Comparison of ENCODE assay signal across 1 cellular context in genomic region chr9:128607642-128608350, GRCh38.
TF ChIP-seq lines count a peak whose summit lies in the region.

No MANE protein-coding gene starts in this region.

TF ChIP-seq in endothelial cell of umbilical vein, 7 proteins besides CTCF, POLR2A, EP300 and RAD21 (continued from another document):
- TF ChIP-seq, protein P1, sequence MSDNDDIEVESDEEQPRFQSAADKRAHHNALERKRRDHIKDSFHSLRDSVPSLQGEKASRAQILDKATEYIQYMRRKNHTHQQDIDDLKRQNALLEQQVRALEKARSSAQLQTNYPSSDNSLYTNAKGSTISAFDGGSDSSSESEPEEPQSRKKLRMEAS (IDR thresholded peaks at IDR 0.05; ENCODE audit: insufficient read depth, insufficient read length), result no peak
- no peak for TF ChIP-seq GATA2 (IDR thresholded peaks at IDR 0.05; ENCODE audit: insufficient read depth, insufficient read length, low read depth, low read length)
- TF ChIP-seq POLR2AphosphoS5 (IDR thresholded peaks at IDR 0.05; ENCODE audit: insufficient read depth, low read depth, low read length), result no peak
- no peak for TF ChIP-seq JUN (IDR thresholded peaks at IDR 0.05; ENCODE audit: borderline replicate concordance, insufficient read depth, insufficient read length, low read depth)
- TF ChIP-seq EZH2 (IDR thresholded peaks at IDR 0.05; ENCODE audit: borderline replicate concordance, low read depth, low read length, severe bottlenecking), result no peak
TF ChIP-seq in endothelial cell of umbilical vein: peak in this region for 0.
